8 cellular contexts compared by ENCODE assay signal in genomic region chr1:226763741-226764264, GRCh38. TPM values are rescaled to one million over a fixed set of nuclear protein-coding genes. Genes with fewer than 3 reads are reported as not detected.
DNase-seq lines count a peak whose midpoint lies in the region; ATAC-seq and TF ChIP-seq lines count a peak whose summit lies in the region.

No MANE protein-coding gene starts in this region.

- 0 out of 2 replicates have a peak overlapping the region, but pooled peaks have one; percentile 6 for H3K4me2 ChIP-seq in BLaER1

- peak overlapping the region; percentile 38 for H3K27ac Mint-ChIP-seq in activated T-cell treated with anti-CD3 and anti-CD28 coated beads, Interleukin-2, amount 50 U/mL, for 24 hours

- H3K4me1 ChIP-seq in BLaER1 (peaks cover 10% of the 10 kb centered on the region), colonic mucosa (no peaks in the 10 kb centered on the region)

- no peaks in the 10 kb centered on the region for H3K36me3 ChIP-seq in BLaER1
- H3K36me3 ChIP-seq in WERI-Rb-1, result no peaks in the 10 kb centered on the region
- H3K36me3 ChIP-seq in colonic mucosa, result no peaks in the 10 kb centered on the region

- DNase-seq in activated T-cell treated with anti-CD3 and anti-CD28 coated beads, Interleukin-2, amount 50 U/mL, for 24 hours, result peak; percentile 41
- DNase-seq in iPS-NIHi7 (ENCODE audit: extremely low spot score), result peak; percentile 92
- no peak for DNase-seq in WERI-Rb-1
- DNase-seq in NOMO-1 (lab: John Stamatoyannopoulos, UW; ENCODE audit: unreplicated experiment in 2 of 2), result no peak
- DNase-seq in colonic mucosa, result no peak

- TF ChIP-seq CTCF in WERI-Rb-1 (IDR thresholded peaks at IDR 0.05; ENCODE audit: low read depth, low read length), result no peak
- TF ChIP-seq CTCF in colonic mucosa (IDR thresholded peaks at IDR 0.05), result no peak

- H3K27me3 ChIP-seq in BLaER1 (no peaks in the 10 kb centered on the region), WERI-Rb-1 (ENCODE audit: insufficient read depth, low read depth, severe bottlenecking) (no peaks in the 10 kb centered on the region), colonic mucosa (no peaks in the 10 kb centered on the region)

- H3K36me3 Mint-ChIP-seq in activated T-cell treated with anti-CD3 and anti-CD28 coated beads, Interleukin-2, amount 50 U/mL, for 24 hours (ENCODE audit: low read depth), result no peaks in the 10 kb centered on the region

- H3K9me3 Mint-ChIP-seq in activated T-cell treated with anti-CD3 and anti-CD28 coated beads, Interleukin-2, amount 50 U/mL, for 24 hours, result peaks cover 2% of the 10 kb centered on the region

- H3K4me3 ChIP-seq in BLaER1 (no peak overlapping the region), WERI-Rb-1 (ENCODE audit: low read depth, low read length) (no peak overlapping the region), colonic mucosa (no peak overlapping the region)

- H4K20me1 ChIP-seq in BLaER1, result no peaks in the 10 kb centered on the region

- H3K27ac ChIP-seq in BLaER1, result no peak overlapping the region
- no peak overlapping the region for H3K27ac ChIP-seq in WERI-Rb-1
- H3K27ac ChIP-seq in colonic mucosa, result no peak overlapping the region

- H3K9me3 ChIP-seq in BLaER1 (no peaks in the 10 kb centered on the region), WERI-Rb-1 (ENCODE audit: severe bottlenecking) (no peaks in the 10 kb centered on the region), colonic mucosa (no peaks in the 10 kb centered on the region)

- H3K27me3 Mint-ChIP-seq in activated T-cell treated with anti-CD3 and anti-CD28 coated beads, Interleukin-2, amount 50 U/mL, for 24 hours, result no peaks in the 10 kb centered on the region

- intact Hi-C loops in colonic mucosa (cut with DNase I), result no loop called here

- ATAC-seq in HG03432 (IDR thresholded peaks at IDR 0.05; ENCODE audit: unreplicated experiment) (peak; percentile 40), GM21423 (IDR thresholded peaks at IDR 0.05; ENCODE audit: unreplicated experiment) (no peak)

- peaks cover 32% of the 10 kb centered on the region for H3K4me1 Mint-ChIP-seq in activated T-cell treated with anti-CD3 and anti-CD28 coated beads, Interleukin-2, amount 50 U/mL, for 24 hours (ENCODE audit: low read depth)

- no peak overlapping the region for H3K4me3 Mint-ChIP-seq in activated T-cell treated with anti-CD3 and anti-CD28 coated beads, Interleukin-2, amount 50 U/mL, for 24 hours

- H3K9ac ChIP-seq in BLaER1 (no peak overlapping the region), colonic mucosa (ENCODE audit: low read depth in 2 of 2, low read length in 2 of 2) (no peak overlapping the region)

RNA-seq across cellular contexts. Expression of gene ITPKB, which starts 24.7 kb away (rescaled TPM):
- total RNA-seq in colonic mucosa, result 10 to 100 TPM; 11.6 to 16.9 TPM

Comparison
In these comparisons a context has a peak if more than half of its experiments do, and no peak if none do; other contexts are left out.
1. DNase-seq: peak in activated T-cell treated with anti-CD3 and anti-CD28 coated beads, Interleukin-2, amount 50 U/mL, for 24 hours (single experiment) and iPS-NIHi7 (single experiment); none in WERI-Rb-1 (single experiment), NOMO-1 (0 of 2) and colonic mucosa (single experiment).